ENCODE assay signal across 34 cellular contexts in the genomic region with DNA sequence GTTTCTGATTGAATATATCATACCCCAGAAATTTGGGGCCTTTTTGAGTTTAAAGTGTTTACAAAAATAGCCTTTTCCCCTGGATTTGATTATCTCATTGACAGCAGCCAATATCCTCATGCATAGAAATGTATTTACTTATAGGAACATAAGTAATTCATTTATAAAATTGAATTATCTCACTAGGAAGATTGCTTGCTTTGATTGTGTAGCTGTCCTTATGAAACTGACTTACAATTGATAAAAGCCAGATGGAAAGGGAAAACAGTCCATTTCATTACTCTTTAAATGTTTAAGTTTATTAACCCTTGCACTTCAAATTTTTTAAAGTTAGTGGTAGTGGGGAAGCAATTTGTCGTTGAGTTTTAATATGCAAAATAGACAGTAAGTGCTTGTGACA.
"Had no signal": no experiment of that assay in that cellular context is flagged by ENCODE, and none has a peak within 500 bp of the region (broad histone marks: within the 10 kb centered on the region; RNA-seq: fewer than 3 reads in every experiment).

No MANE protein-coding gene starts in this region.

- H3K4me2 ChIP-seq: KMS-11 had no signal

- DNase-seq: Karpas-422, Kasumi-1, MG63, MM.1S, MV-4-11, NCI-H1048, NCI-H1092, NCI-H1092 treated with DMSO at 0.1 percent for 48 hours, NCI-H1105, NCI-H1105 treated with DMSO at 0.1 percent for 48 hours, NCI-H1417, NCI-H1417 treated with DMSO at 0.1 percent for 48 hours, NCI-H1436, NCI-H1436 treated with DMSO at 0.1 percent for 48 hours, NCI-H146, NCI-H1694, NCI-H1694 treated with DMSO at 0.1 percent for 48 hours, NCI-H187, NCI-H187 treated with DMSO at 0.1 percent for 48 hours, NCI-H1930, NCI-H2029, NCI-H2029 treated with DMSO at 0.1 percent for 48 hours, NCI-H2081, NCI-H2081 treated with DMSO at 0.1 percent for 48 hours, NCI-H2107, NCI-H2171, NCI-H2171 treated with DMSO at 0.1 percent for 48 hours, NCI-H2227 treated with DMSO at 0.1 percent for 48 hours, NCI-H226, NCI-H345, NCI-H446, NCI-H446 treated with DMSO at 0.1 percent for 48 hours, NCI-H510A had no signal

- H3K9ac ChIP-seq: KMS-11 had no signal

- H3K36me3 ChIP-seq: MG63 had no signal

- H3K9me3 ChIP-seq: MG63 had no signal

- H3K27ac ChIP-seq: KMS-11 had no signal

- H3K4me3 ChIP-seq: MG63 had no signal

- H3K27me3 ChIP-seq: MG63 had no signal
